In the genomic region with DNA sequence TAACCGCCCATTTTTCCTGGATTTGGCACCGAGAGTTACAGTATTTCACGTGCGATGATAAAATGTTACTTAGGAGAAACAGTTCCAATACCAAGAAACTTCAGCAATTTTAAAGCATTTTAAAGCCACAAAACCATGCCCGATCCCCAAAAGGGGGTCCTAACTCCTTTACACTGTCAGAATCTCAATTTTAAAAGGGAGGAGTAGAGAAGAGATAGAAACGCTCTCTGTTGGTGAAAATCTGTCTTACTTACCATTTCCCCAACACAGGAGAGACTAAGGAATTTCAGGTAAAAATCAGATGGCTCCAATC, we compare ENCODE assay signal across 10 cellular contexts. TPM values are rescaled to one million over a fixed set of nuclear protein-coding genes. Genes with fewer than 3 reads are reported as not detected.
DNase-seq lines count a peak whose midpoint lies in the region; ATAC-seq and TF ChIP-seq lines count a peak whose summit lies in the region.
"Had no signal": no experiment of that assay in that cellular context is flagged by ENCODE, and none has a peak within 500 bp of the region (broad histone marks: within the 10 kb centered on the region; RNA-seq: fewer than 3 reads in every experiment).

No MANE protein-coding gene starts in this region.

- peak overlapping the region; percentile 89 for H3K4me3 ChIP-seq in astrocyte of the spinal cord (ENCODE audit: low read depth, low read length)
- H3K4me3 ChIP-seq in lower lobe of right lung: peak overlapping the region; percentile 72
- H3K4me3 ChIP-seq in transverse colon: peak overlapping the region; percentile 73 to 97 (median 84)

- H3K27me3 Mint-ChIP-seq in activated naive CD4-positive, alpha-beta T cell treated with anti-CD3 and anti-CD28 coated beads, Interleukin-2, amount 10 ng/mL, durations not matched to agents 7 days and 5 days: peaks cover 5% of the 10 kb centered on the region

- peaks cover 43% of the 10 kb centered on the region for H3K36me3 Mint-ChIP-seq in activated naive CD4-positive, alpha-beta T cell treated with anti-CD3 and anti-CD28 coated beads, Interleukin-2, amount 10 ng/mL, durations not matched to agents 7 days and 5 days

- no peaks in the 10 kb centered on the region for H3K27me3 ChIP-seq in lower lobe of right lung (ENCODE audit: low read depth)
- no peaks in the 10 kb centered on the region for H3K27me3 ChIP-seq in transverse colon

- CTCF ChIA-PET in activated naive CD4-positive, alpha-beta T cell treated with anti-CD3 and anti-CD28 coated beads, Interleukin-2, amount 10 ng/mL, durations not matched to agents 7 days and 5 days (lab: Charles Lee): interaction anchor here (0.9 to 1.9 kb wide), 4 partner anchors 10 to 169 kb away, joined by 3 to 8 read pairs (median 4); no protein-coding TSS in a partner anchor

- WGBS in transverse colon (ENCODE audit: low coverage in 1 of 2), 2 donors: 0% methylated on average over 4 to 6 of the region's 6 CpGs

- H3K9me3 ChIP-seq in lower lobe of right lung: no peaks in the 10 kb centered on the region
- no peaks in the 10 kb centered on the region for H3K9me3 ChIP-seq in transverse colon

- H3K27ac Mint-ChIP-seq in activated naive CD4-positive, alpha-beta T cell treated with anti-CD3 and anti-CD28 coated beads, Interleukin-2, amount 10 ng/mL, durations not matched to agents 7 days and 5 days: peak overlapping the region; percentile 100

- no peak for TF ChIP-seq CTCF in astrocyte of the spinal cord (IDR thresholded peaks at IDR 0.05; ENCODE audit: low read depth, low read length)
- no peak for TF ChIP-seq CTCF in lower lobe of right lung (IDR thresholded peaks at IDR 0.05)
- no peak for TF ChIP-seq CTCF in transverse colon (IDR thresholded peaks at IDR 0.05)
- TF ChIP-seq CTCF in omental fat pad (IDR thresholded peaks at IDR 0.05): no peak

- no peaks in the 10 kb centered on the region for H3K9me3 Mint-ChIP-seq in activated naive CD4-positive, alpha-beta T cell treated with anti-CD3 and anti-CD28 coated beads, Interleukin-2, amount 10 ng/mL, durations not matched to agents 7 days and 5 days

- intact Hi-C loops in lower lobe of right lung (cut with DNase I): no loop called here
- intact Hi-C loops in transverse colon (cut with DNase I; ENCODE audit: low total_unique reads): no loop called here

- peak overlapping the region; percentile 99 for H3K4me3 Mint-ChIP-seq in activated naive CD4-positive, alpha-beta T cell treated with anti-CD3 and anti-CD28 coated beads, Interleukin-2, amount 10 ng/mL, durations not matched to agents 7 days and 5 days

- H3K27ac ChIP-seq in lower lobe of right lung (peak overlapping the region; percentile 97), transverse colon (peak overlapping the region; percentile 95 to 98 (median 96))

- H3K4me1 Mint-ChIP-seq in activated naive CD4-positive, alpha-beta T cell treated with anti-CD3 and anti-CD28 coated beads, Interleukin-2, amount 10 ng/mL, durations not matched to agents 7 days and 5 days: peaks cover 67% of the 10 kb centered on the region

- ATAC-seq in lower lobe of right lung (no peak), omental fat pad (ENCODE audit: low FRiP score) (no peak)

- no peak for TF ChIP-seq EP300 in transverse colon (IDR thresholded peaks at IDR 0.05; ENCODE audit: low read depth)

- peaks cover 17% of the 10 kb centered on the region for H3K36me3 ChIP-seq in lower lobe of right lung
- H3K36me3 ChIP-seq in transverse colon: no peaks in the 10 kb centered on the region

- in situ Hi-C loops in astrocyte of the spinal cord (cut with HindIII; ENCODE audit: low sequenced_read_pairs): no loop called here
- in situ Hi-C loops in transverse colon (cut with MboI; ENCODE audit: low pct_ligation_motif_present in 1 of 4, low pct_unique_long_range_greater_than_20kb in 1 of 4, low sequenced_read_pairs in 3 of 4): loop anchor here in 3 of 4 donors (5.0 to 25.0 kb wide), 3 partner anchors 100 to 375 kb away; a partner anchor contains a TSS

- no peak for TF ChIP-seq POLR2A in transverse colon (IDR thresholded peaks at IDR 0.05)

- H3K4me1 ChIP-seq in lower lobe of right lung (peaks cover 46% of the 10 kb centered on the region), transverse colon (peaks cover 12 to 51% (median 35%) of the 10 kb centered on the region in 4 donors)

- DNase-seq in activated naive CD4-positive, alpha-beta T cell treated with anti-CD3 and anti-CD28 coated beads, Interleukin-2, amount 10 ng/mL, durations not matched to agents 7 days and 5 days: no peak
- no peak for DNase-seq in activated naive CD4-positive, alpha-beta T cell (lab: John Stamatoyannopoulos, UW)
- no peak for DNase-seq in astrocyte of the spinal cord (ENCODE audit: low read depth, low spot score)
- DNase-seq in lower lobe of right lung: no peak
- DNase-seq in transverse colon: no peak
- no peak for DNase-seq in NOMO-1 treated with dmso at 0.1 percent for 144 hours (lab: John Stamatoyannopoulos, UW; ENCODE audit: unreplicated experiment)
- no peak for DNase-seq in D341Med (ENCODE audit: low spot score)
- DNase-seq in omental fat pad (ENCODE audit: low spot score): no peak

RNA-seq across cellular contexts. Expression of a gene that starts 0.5 kb away (rescaled TPM):
- 300 TPM for total RNA-seq in lower lobe of right lung
- 100 to 1,000 TPM in 2 of 4 donors, 10 to 100 TPM in 2; 38.8 to 177 (median 118) TPM for total RNA-seq in transverse colon
- 100 to 1,000 TPM in 3 of 4 donors, 10 to 100 TPM in 1; 34.4 to 253 (median 130) TPM for total RNA-seq in omental fat pad

RNA-seq across cellular contexts. Expression of a gene that starts 11.0 kb away (rescaled TPM):
- 13.4 TPM for total RNA-seq in lower lobe of right lung
- 1 to 10 TPM in 1 of 4 donors, under 1 TPM in 2, not detected in 1; 0.32 to 1.8 (median 0.82) TPM for total RNA-seq in transverse colon
- 10 to 100 TPM in 1 of 4 donors, 1 to 10 TPM in 3; 4.6 to 11.2 (median 8.2) TPM for total RNA-seq in omental fat pad
- total RNA-seq: Daoy had no signal

RNA-seq across cellular contexts. Expression of a gene that starts 16.0 kb away (rescaled TPM):
- total RNA-seq in lower lobe of right lung: 0.86 TPM
- total RNA-seq in transverse colon: not detected
- under 1 TPM in 1 of 4 donors, not detected in 3; 0.25 TPM for total RNA-seq in omental fat pad
- total RNA-seq: Daoy, mucosa of gallbladder had no signal

RNA-seq across cellular contexts. Expression of a gene that starts 23.9 kb away (rescaled TPM):
- total RNA-seq in lower lobe of right lung: 9.9 TPM
- 1 to 10 TPM in 3 of 4 donors, not detected in 1; 2.4 to 8.6 (median 3.5) TPM for total RNA-seq in transverse colon
- total RNA-seq in omental fat pad: 1 to 10 TPM in 3 of 4 donors, under 1 TPM in 1; 0.74 to 2.2 (median 1.5) TPM

RNA-seq across cellular contexts. Expression of a gene that starts 32.0 kb away (rescaled TPM):
- total RNA-seq in lower lobe of right lung (7.7 TPM), transverse colon (1 to 10 TPM in 2 of 4 donors, not detected in 2; 1.2 to 2.2 TPM), omental fat pad (under 1 TPM in 3 of 4 donors, not detected in 1; 0.44 to 0.60 (median 0.47) TPM)
- total RNA-seq: Daoy had no signal
